ENCODE assay signal across 7 cellular contexts in the genomic region with DNA sequence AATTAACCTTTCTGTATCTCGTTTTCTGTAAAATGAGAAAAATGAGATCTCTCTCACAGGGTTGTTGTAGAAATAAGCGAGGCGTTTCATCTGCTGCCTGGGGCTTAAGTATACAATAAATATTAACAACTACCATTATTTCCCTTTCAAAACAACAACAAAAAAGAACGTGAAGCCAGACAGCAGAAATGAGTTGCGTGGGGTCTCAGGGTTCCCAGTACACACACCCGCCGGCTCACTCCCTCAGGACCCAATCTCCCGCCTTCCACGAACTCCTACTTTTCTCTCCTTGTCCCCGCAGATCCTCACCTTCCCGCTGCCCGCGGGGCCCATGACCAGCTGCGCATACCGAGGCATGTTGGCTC. TPM values are rescaled to one million over a fixed set of nuclear protein-coding genes. Genes with fewer than 3 reads are reported as not detected.
DNase-seq lines count a peak whose midpoint lies in the region; ATAC-seq lines count a peak whose summit lies in the region.

No MANE protein-coding gene starts in this region.

- H3K4me1 ChIP-seq in HUES6 (ENCODE audit: control insufficient read depth, insufficient read depth, low read length) (peaks cover 8% of the 10 kb centered on the region; the same call in 1 of the 2 replicates), stomach smooth muscle (ENCODE audit: control insufficient read depth, insufficient read depth, low read length) (peaks cover 19% of the 10 kb centered on the region)

- H3K36me3 Mint-ChIP-seq in activated naive CD4-positive, alpha-beta T cell treated with anti-CD3 and anti-CD28 coated beads, Interleukin-2, amount 50 U/mL, for 72 hours = peaks cover 15 to 34% of the 10 kb centered on the region in 2 donors
- H3K36me3 Mint-ChIP-seq in immature natural killer cell = peaks cover 3 to 4% (median 3%) of the 10 kb centered on the region in 3 donors

- no peak for ATAC-seq in activated naive CD4-positive, alpha-beta T cell treated with anti-CD3 and anti-CD28 coated beads, Interleukin-2, amount 50 U/mL, for 72 hours

- DNase-seq in activated naive CD4-positive, alpha-beta T cell treated with anti-CD3 and anti-CD28 coated beads, Interleukin-2, amount 50 U/mL, for 72 hours (ENCODE audit: low spot score in 2 of 2) = no peak
- DNase-seq in immature natural killer cell (no peak), DMS79 (lab: John Stamatoyannopoulos, UW) (no peak), NCI-H2171 treated with DMSO at 0.1 percent for 48 hours (lab: John Stamatoyannopoulos, UW) (no peak), NCI-H1436 treated with DMSO at 0.1 percent for 48 hours (lab: John Stamatoyannopoulos, UW) (no peak)

- H3K9me3 ChIP-seq in HUES6 (ENCODE audit: control insufficient read depth, insufficient read depth, low read depth, low read length) (no peaks in the 10 kb centered on the region), stomach smooth muscle (ENCODE audit: control insufficient read depth in 2 of 2, low read length in 2 of 2) (no peaks in the 10 kb centered on the region)

- H3K27me3 ChIP-seq in HUES6 (ENCODE audit: control insufficient read depth, insufficient read depth, low read length) (no peaks in the 10 kb centered on the region), stomach smooth muscle (ENCODE audit: control insufficient read depth in 1 of 2, insufficient read depth in 2 of 2, low read length in 2 of 2) (no peaks in the 10 kb centered on the region)

- H3K4me3 Mint-ChIP-seq in immature natural killer cell = peak overlapping the region; percentile 93 to 100 (median 100)

- peak overlapping the region; percentile 84 for H3K9ac ChIP-seq in HUES6 (ENCODE audit: low read length)
- H3K9ac ChIP-seq in stomach smooth muscle (ENCODE audit: low read length in 2 of 2) = peak overlapping the region; percentile 84 to 97

- H3K27me3 Mint-ChIP-seq in immature natural killer cell (ENCODE audit: low read depth in 3 of 3) = peaks cover 9 to 16% (median 11%) of the 10 kb centered on the region in 3 donors

- H3K36me3 ChIP-seq in HUES6 (ENCODE audit: control insufficient read depth, insufficient read depth, low read length) = peaks cover 21% of the 10 kb centered on the region
- peaks cover 0 to 6% of the 10 kb centered on the region in 2 donors for H3K36me3 ChIP-seq in stomach smooth muscle (ENCODE audit: control insufficient read depth in 2 of 2, insufficient read depth in 2 of 2, low read length in 2 of 2)

- H3K4me3 ChIP-seq in HUES6 (ENCODE audit: low read depth, low read length) = peak overlapping the region; percentile 66
- H3K4me3 ChIP-seq in stomach smooth muscle (ENCODE audit: low read length in 2 of 2) = peak overlapping the region; percentile 84 to 99

- H3K27ac ChIP-seq in HUES6 (ENCODE audit: low read depth, low read length) (peak overlapping the region; percentile 12; the same call in 1 of the 2 replicates), stomach smooth muscle (ENCODE audit: low read length) (peak overlapping the region; percentile 94)

- no peaks in the 10 kb centered on the region for H3K9me3 Mint-ChIP-seq in activated naive CD4-positive, alpha-beta T cell treated with anti-CD3 and anti-CD28 coated beads, Interleukin-2, amount 50 U/mL, for 72 hours
- no peaks in the 10 kb centered on the region for H3K9me3 Mint-ChIP-seq in immature natural killer cell

- peak overlapping the region; percentile 90 to 100 for H3K27ac Mint-ChIP-seq in activated naive CD4-positive, alpha-beta T cell treated with anti-CD3 and anti-CD28 coated beads, Interleukin-2, amount 50 U/mL, for 72 hours
- H3K27ac Mint-ChIP-seq in immature natural killer cell = peak overlapping the region; percentile 87 to 95 (median 94)

- peaks cover 35 to 38% of the 10 kb centered on the region in 2 donors for H3K4me1 Mint-ChIP-seq in immature natural killer cell

RNA-seq across cellular contexts. Expression of gene GPN3, which starts 0.2 kb away (rescaled TPM):
- 10 to 100 TPM; 49.9 to 74.0 TPM for total RNA-seq in activated naive CD4-positive, alpha-beta T cell treated with anti-CD3 and anti-CD28 coated beads, Interleukin-2, amount 50 U/mL, for 72 hours
- 10 to 100 TPM; 23.6 to 43.5 (median 29.9) TPM for polyA plus RNA-seq in immature natural killer cell

RNA-seq across cellular contexts. Expression of gene FAM216A, which starts 0.8 kb away (rescaled TPM):
- total RNA-seq in activated naive CD4-positive, alpha-beta T cell treated with anti-CD3 and anti-CD28 coated beads, Interleukin-2, amount 50 U/mL, for 72 hours = 10 to 100 TPM; 17.4 to 41.5 TPM
- 1 to 10 TPM; 4.2 to 5.6 (median 4.4) TPM for polyA plus RNA-seq in immature natural killer cell

RNA-seq across cellular contexts. Expression of gene ARPC3, which starts 17.7 kb away (rescaled TPM):
- 100 to 1,000 TPM; 298 to 315 TPM for total RNA-seq in activated naive CD4-positive, alpha-beta T cell treated with anti-CD3 and anti-CD28 coated beads, Interleukin-2, amount 50 U/mL, for 72 hours
- polyA plus RNA-seq in immature natural killer cell = 1,000 to 10,000 TPM in 2 of 3 donors, 100 to 1,000 TPM in 1; 882 to 1,121 (median 1,023) TPM

RNA-seq across cellular contexts. Expression of gene VPS29, which starts 34.1 kb away (rescaled TPM):
- total RNA-seq in activated naive CD4-positive, alpha-beta T cell treated with anti-CD3 and anti-CD28 coated beads, Interleukin-2, amount 50 U/mL, for 72 hours = 100 to 1,000 TPM; 113 to 122 TPM
- polyA plus RNA-seq in immature natural killer cell = 100 to 1,000 TPM; 153 to 230 (median 206) TPM

RNA-seq across cellular contexts. Expression of gene RAD9B, which starts 34.3 kb away (rescaled TPM):
- total RNA-seq in activated naive CD4-positive, alpha-beta T cell treated with anti-CD3 and anti-CD28 coated beads, Interleukin-2, amount 50 U/mL, for 72 hours = 1 to 10 TPM; 1.9 to 2.0 TPM
- polyA plus RNA-seq in immature natural killer cell = 1 to 10 TPM in 1 of 3 donors, under 1 TPM in 1, not detected in 1; 0.93 to 1.0 TPM
